In the genomic region with DNA sequence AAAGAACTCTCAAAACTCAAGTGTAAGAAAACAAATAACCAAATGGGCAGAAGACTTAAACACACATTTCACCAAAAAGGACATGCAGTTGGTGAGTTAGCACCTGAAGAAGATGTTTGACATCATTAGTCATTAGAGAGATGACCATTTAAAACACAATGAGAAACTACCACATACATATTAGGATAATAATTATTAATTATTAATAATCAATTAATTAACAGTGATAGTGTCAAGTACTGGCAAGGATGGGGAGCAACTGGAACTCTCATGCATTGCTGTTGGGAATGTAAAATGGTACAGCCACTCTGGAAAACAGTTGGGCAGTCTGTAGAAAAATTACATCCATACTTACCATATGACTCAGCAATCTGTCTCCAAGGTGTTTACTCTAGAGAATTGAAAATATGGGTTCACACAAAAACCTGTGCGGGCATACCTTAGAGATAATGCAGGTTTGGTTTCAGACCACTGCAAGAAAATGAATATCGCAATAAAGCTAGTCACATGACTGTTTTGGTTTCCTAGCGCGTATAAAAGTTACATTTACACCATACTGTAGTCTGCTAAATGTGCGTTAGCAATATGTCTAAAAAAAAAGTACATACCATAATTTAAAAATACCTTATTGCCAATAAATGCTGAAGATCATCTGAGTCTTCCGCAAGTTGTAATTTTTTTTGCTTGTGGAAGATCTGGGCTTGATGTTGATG, we compare ENCODE assay signal across 1 cellular context.
A peak's percentile ranks its signal among the peaks of the same experiment; 100 is the strongest.
TF ChIP-seq lines count a peak whose summit lies in the region.

No MANE protein-coding gene starts in this region.

TF ChIP-seq in K562, 482 proteins besides CTCF, POLR2A, EP300 and RAD21:
- TF ChIP-seq ZBTB1 (CRISPR knock-in tag; IDR thresholded peaks at IDR 0.05; ENCODE audit: borderline replicate concordance, low read depth): no peak
- no peak for TF ChIP-seq NCOR1 (IDR thresholded peaks at IDR 0.05)
- peak; percentile 91 for TF ChIP-seq DACH1 (IDR thresholded peaks at IDR 0.05; ENCODE audit: partially characterized antibody)
- TF ChIP-seq NFE2 (IDR thresholded peaks at IDR 0.05; ENCODE audit: low read depth): peak; percentile 86
- no peak for TF ChIP-seq SMAD4 (CRISPR knock-in tag; conservative IDR thresholded peaks at IDR 0.05)
- TF ChIP-seq ZNF785 (CRISPR knock-in tag; IDR thresholded peaks at IDR 0.05): no peak
- no peak for TF ChIP-seq ZNF263 (CRISPR knock-in tag; IDR thresholded peaks at IDR 0.05; ENCODE audit: borderline replicate concordance)
- no peak for TF ChIP-seq ELF4 (CRISPR knock-in tag; IDR thresholded peaks at IDR 0.05)
- peak; percentile 78 for TF ChIP-seq ZNF316 (IDR thresholded peaks at IDR 0.05)
- TF ChIP-seq ZNF41 (CRISPR knock-in tag; conservative IDR thresholded peaks at IDR 0.05): no peak
- peak; percentile 57 for TF ChIP-seq MAFF (IDR thresholded peaks at IDR 0.05; ENCODE audit: low read length)
- no peak for TF ChIP-seq NR2C2 (CRISPR knock-in tag; IDR thresholded peaks at IDR 0.05)
- no peak for TF ChIP-seq NR2C2 (tag; IDR thresholded peaks at IDR 0.05)
- peak; percentile 48; the same call in 1 of the 2 replicates for TF ChIP-seq NFE2L1 (tag; IDR thresholded peaks at IDR 0.05; ENCODE audit: borderline replicate concordance, low read depth)
- TF ChIP-seq CXXC5 (CRISPR knock-in tag; IDR thresholded peaks at IDR 0.05): no peak
- TF ChIP-seq MCM7 (IDR thresholded peaks at IDR 0.05): peak in 1 of 2 experiments; percentile 84; a peak in 2 of 4 replicates
- no peak for TF ChIP-seq ZNF324 (CRISPR knock-in tag; IDR thresholded peaks at IDR 0.05)
- TF ChIP-seq, protein P1, sequence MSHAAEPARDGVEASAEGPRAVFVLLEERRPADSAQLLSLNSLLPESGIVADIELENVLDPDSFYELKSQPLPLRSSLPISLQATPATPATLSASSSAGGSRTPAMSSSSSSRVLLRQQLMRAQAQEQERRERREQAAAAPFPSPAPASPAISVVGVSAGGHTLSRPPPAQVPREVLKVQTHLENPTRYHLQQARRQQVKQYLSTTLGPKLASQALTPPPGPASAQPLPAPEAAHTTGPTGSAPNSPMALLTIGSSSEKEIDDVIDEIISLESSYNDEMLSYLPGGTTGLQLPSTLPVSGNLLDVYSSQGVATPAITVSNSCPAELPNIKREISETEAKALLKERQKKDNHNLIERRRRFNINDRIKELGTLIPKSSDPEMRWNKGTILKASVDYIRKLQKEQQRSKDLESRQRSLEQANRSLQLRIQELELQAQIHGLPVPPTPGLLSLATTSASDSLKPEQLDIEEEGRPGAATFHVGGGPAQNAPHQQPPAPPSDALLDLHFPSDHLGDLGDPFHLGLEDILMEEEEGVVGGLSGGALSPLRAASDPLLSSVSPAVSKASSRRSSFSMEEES (CRISPR knock-in tag; IDR thresholded peaks at IDR 0.05): peak; percentile 68
- no peak for TF ChIP-seq SOX6 (IDR thresholded peaks at IDR 0.05)
- TF ChIP-seq ZBTB33 (CRISPR knock-in tag; IDR thresholded peaks at IDR 0.05): peak; percentile 87
- TF ChIP-seq MAFG (tag; conservative IDR thresholded peaks at IDR 0.05): peak; percentile 65
- TF ChIP-seq C11orf30 (IDR thresholded peaks at IDR 0.05; ENCODE audit: low read depth): peak; percentile 73
- no peak for TF ChIP-seq ELK1 (CRISPR knock-in tag; IDR thresholded peaks at IDR 0.05)
- TF ChIP-seq KLF13 (tag; IDR thresholded peaks at IDR 0.05; ENCODE audit: borderline replicate concordance, low read depth): no peak
- no peak for TF ChIP-seq ZBTB26 (CRISPR knock-in tag; IDR thresholded peaks at IDR 0.05)
- no peak for TF ChIP-seq MCM5 (IDR thresholded peaks at IDR 0.05; ENCODE audit: low read depth)
